Comparison of ENCODE assay signal across 10 cellular contexts in genomic region chr11:103903621-103904323, GRCh38.
A peak's percentile ranks its signal among the peaks of the same experiment; 100 is the strongest.
DNase-seq lines count a peak whose midpoint lies in the region; ATAC-seq and FAIRE-seq lines count a peak whose summit lies in the region.
"Had no signal": no experiment of that assay in that cellular context is flagged by ENCODE, and none has a peak within 500 bp of the region (broad histone marks: within the 10 kb centered on the region; RNA-seq: fewer than 3 reads in every experiment).

No MANE protein-coding gene starts in this region.

- no peak overlapping the region for H3K9ac ChIP-seq in BLaER1
- H3K9ac ChIP-seq: KMS-11 had no signal

- no peak for FAIRE-seq in HTR-8/SVneo (lab: Jason Lieb, UNC)

- H3K27ac ChIP-seq in BLaER1, result no peak overlapping the region
- H3K27ac ChIP-seq: KMS-11 had no signal

- H4K20me1 ChIP-seq in BLaER1, result no peaks in the 10 kb centered on the region

- ATAC-seq in GM19035 (IDR thresholded peaks at IDR 0.05; ENCODE audit: unreplicated experiment), result peak; percentile 88
- ATAC-seq in HG02642 (IDR thresholded peaks at IDR 0.05; ENCODE audit: poor library complexity, unreplicated experiment), result peak; percentile 86
- ATAC-seq in HG03469 (IDR thresholded peaks at IDR 0.05; ENCODE audit: unreplicated experiment), result peak; percentile 82

- no peak for DNase-seq in DMS114 treated with DMSO at 0.1 percent for 48 hours (lab: John Stamatoyannopoulos, UW; ENCODE audit: unreplicated experiment)
- no peak for DNase-seq in NCI-H2107 treated with DMSO at 0.1 percent for 48 hours (lab: John Stamatoyannopoulos, UW; ENCODE audit: unreplicated experiment)
- no peak for DNase-seq in SHP77 (lab: John Stamatoyannopoulos, UW)
- no peak for DNase-seq in HTR-8/SVneo (ENCODE audit: insufficient read length, low spot score)
- DNase-seq: activated naive CD4-positive, alpha-beta T cell treated with Interleukin-2 at 50 U/mL for 16 hours had no signal

- peak overlapping the region; percentile 69 for H3K4me2 ChIP-seq in BLaER1
- H3K4me2 ChIP-seq: KMS-11 had no signal

- H3K27me3 ChIP-seq in BLaER1, result no peaks in the 10 kb centered on the region

- H3K9me3 ChIP-seq in BLaER1, result no peaks in the 10 kb centered on the region

- H3K4me1 ChIP-seq in BLaER1, result peaks cover 61% of the 10 kb centered on the region

- H3K36me3 ChIP-seq in BLaER1, result no peaks in the 10 kb centered on the region

- no peak overlapping the region for H3K4me3 ChIP-seq in BLaER1
